1 cellular context compared by ENCODE assay signal in genomic region chr22:40552070-40552469, GRCh38.
TF ChIP-seq lines count a peak whose summit lies in the region.

No MANE protein-coding gene starts in this region.

TF ChIP-seq in K562, 482 proteins besides CTCF, POLR2A, EP300 and RAD21 (continued from another document and continues in another):
- TF ChIP-seq, protein P1, sequence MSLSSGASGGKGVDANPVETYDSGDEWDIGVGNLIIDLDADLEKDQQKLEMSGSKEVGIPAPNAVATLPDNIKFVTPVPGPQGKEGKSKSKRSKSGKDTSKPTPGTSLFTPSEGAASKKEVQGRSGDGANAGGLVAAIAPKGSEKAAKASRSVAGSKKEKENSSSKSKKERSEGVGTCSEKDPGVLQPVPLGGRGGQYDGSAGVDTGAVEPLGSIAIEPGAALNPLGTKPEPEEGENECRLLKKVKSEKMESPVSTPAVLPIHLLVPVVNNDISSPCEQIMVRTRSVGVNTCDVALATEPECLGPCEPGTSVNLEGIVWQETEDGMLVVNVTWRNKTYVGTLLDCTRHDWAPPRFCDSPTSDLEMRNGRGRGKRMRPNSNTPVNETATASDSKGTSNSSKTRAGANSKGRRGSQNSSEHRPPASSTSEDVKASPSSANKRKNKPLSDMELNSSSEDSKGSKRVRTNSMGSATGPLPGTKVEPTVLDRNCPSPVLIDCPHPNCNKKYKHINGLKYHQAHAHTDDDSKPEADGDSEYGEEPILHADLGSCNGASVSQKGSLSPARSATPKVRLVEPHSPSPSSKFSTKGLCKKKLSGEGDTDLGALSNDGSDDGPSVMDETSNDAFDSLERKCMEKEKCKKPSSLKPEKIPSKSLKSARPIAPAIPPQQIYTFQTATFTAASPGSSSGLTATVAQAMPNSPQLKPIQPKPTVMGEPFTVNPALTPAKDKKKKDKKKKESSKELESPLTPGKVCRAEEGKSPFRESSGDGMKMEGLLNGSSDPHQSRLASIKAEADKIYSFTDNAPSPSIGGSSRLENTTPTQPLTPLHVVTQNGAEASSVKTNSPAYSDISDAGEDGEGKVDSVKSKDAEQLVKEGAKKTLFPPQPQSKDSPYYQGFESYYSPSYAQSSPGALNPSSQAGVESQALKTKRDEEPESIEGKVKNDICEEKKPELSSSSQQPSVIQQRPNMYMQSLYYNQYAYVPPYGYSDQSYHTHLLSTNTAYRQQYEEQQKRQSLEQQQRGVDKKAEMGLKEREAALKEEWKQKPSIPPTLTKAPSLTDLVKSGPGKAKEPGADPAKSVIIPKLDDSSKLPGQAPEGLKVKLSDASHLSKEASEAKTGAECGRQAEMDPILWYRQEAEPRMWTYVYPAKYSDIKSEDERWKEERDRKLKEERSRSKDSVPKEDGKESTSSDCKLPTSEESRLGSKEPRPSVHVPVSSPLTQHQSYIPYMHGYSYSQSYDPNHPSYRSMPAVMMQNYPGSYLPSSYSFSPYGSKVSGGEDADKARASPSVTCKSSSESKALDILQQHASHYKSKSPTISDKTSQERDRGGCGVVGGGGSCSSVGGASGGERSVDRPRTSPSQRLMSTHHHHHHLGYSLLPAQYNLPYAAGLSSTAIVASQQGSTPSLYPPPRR (CRISPR knock-in tag; IDR thresholded peaks at IDR 0.05; ENCODE audit: borderline replicate concordance): no peak
- peak; percentile 74 for TF ChIP-seq MYC (IDR thresholded peaks at IDR 0.05; ENCODE audit: low read depth, low read length)
- no peak for TF ChIP-seq MYC (CRISPR knock-in tag; IDR thresholded peaks at IDR 0.05; ENCODE audit: borderline replicate concordance, low read depth)
- no peak for TF ChIP-seq JUN (IDR thresholded peaks at IDR 0.05; ENCODE audit: borderline replicate concordance, low read depth, low read length)
- TF ChIP-seq JUN (CRISPR knock-in tag; IDR thresholded peaks at IDR 0.05; ENCODE audit: borderline replicate concordance): no peak
- peak; percentile 23 for TF ChIP-seq TBP (optimal IDR thresholded peaks at IDR 0.05; ENCODE audit: low read depth, low read length)
- peak; percentile 67; the same call in 1 of the 2 replicates for TF ChIP-seq MYNN (IDR thresholded peaks at IDR 0.05)
- TF ChIP-seq MYNN (CRISPR knock-in tag; IDR thresholded peaks at IDR 0.05): no peak
- TF ChIP-seq ZNF23 (CRISPR knock-in tag; IDR thresholded peaks at IDR 0.05): no peak
- no peak for TF ChIP-seq ZFP30 (CRISPR knock-in tag; IDR thresholded peaks at IDR 0.05; ENCODE audit: borderline replicate concordance)
- no peak for TF ChIP-seq MEF2D (tag; conservative IDR thresholded peaks at IDR 0.05; ENCODE audit: low read depth)
- no peak for TF ChIP-seq DMBX1 (CRISPR knock-in tag; IDR thresholded peaks at IDR 0.05; ENCODE audit: borderline replicate concordance)
- no peak for TF ChIP-seq NFATC3 (IDR thresholded peaks at IDR 0.05)
- peak; percentile 63 to 95; a peak in 3 of 4 replicates for TF ChIP-seq RCOR1 (IDR thresholded peaks at IDR 0.05; ENCODE audit: borderline replicate concordance in 1 of 2, low read depth in 2 of 2, low read length in 2 of 2)
- TF ChIP-seq NEUROD1 (IDR thresholded peaks at IDR 0.05; ENCODE audit: borderline replicate concordance, low read depth, low read length, partially characterized antibody): peak; percentile 47
- TF ChIP-seq E4F1 (CRISPR knock-in tag; IDR thresholded peaks at IDR 0.05; ENCODE audit: borderline replicate concordance): no peak
- TF ChIP-seq CREM (IDR thresholded peaks at IDR 0.05; ENCODE audit: low read depth): peak; percentile 79
- TF ChIP-seq, protein P2, sequence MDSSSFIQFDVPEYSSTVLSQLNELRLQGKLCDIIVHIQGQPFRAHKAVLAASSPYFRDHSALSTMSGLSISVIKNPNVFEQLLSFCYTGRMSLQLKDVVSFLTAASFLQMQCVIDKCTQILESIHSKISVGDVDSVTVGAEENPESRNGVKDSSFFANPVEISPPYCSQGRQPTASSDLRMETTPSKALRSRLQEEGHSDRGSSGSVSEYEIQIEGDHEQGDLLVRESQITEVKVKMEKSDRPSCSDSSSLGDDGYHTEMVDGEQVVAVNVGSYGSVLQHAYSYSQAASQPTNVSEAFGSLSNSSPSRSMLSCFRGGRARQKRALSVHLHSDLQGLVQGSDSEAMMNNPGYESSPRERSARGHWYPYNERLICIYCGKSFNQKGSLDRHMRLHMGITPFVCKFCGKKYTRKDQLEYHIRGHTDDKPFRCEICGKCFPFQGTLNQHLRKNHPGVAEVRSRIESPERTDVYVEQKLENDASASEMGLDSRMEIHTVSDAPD (CRISPR knock-in tag; IDR thresholded peaks at IDR 0.05): no peak
- 0 out of 4 replicates have a peak, but pooled peaks of 1 of the 2 experiments have one; percentile 52 for TF ChIP-seq TRIM24 (IDR thresholded peaks at IDR 0.05)
- no peak for TF ChIP-seq PHB2 (IDR thresholded peaks at IDR 0.05; ENCODE audit: low read depth)
- TF ChIP-seq ZBTB5 (IDR thresholded peaks at IDR 0.05): no peak
- TF ChIP-seq MTA3 (IDR thresholded peaks at IDR 0.05; ENCODE audit: borderline replicate concordance): 0 out of 2 replicates have a peak, but pooled peaks have one; percentile 33
- peak; percentile 79 for TF ChIP-seq CXXC5 (CRISPR knock-in tag; IDR thresholded peaks at IDR 0.05)
- no peak for TF ChIP-seq HNRNPH1 (optimal IDR thresholded peaks at IDR 0.05; ENCODE audit: low read depth, low read length)
- TF ChIP-seq ZNF668 (CRISPR knock-in tag; IDR thresholded peaks at IDR 0.05): no peak
- TF ChIP-seq CTBP1 (IDR thresholded peaks at IDR 0.05; ENCODE audit: borderline replicate concordance): peak; percentile 90
- TF ChIP-seq ZNF707 (CRISPR knock-in tag; conservative IDR thresholded peaks at IDR 0.05): no peak
- no peak for TF ChIP-seq ZZZ3 (IDR thresholded peaks at IDR 0.05)
- TF ChIP-seq KDM4B (IDR thresholded peaks at IDR 0.05; ENCODE audit: borderline replicate concordance in 2 of 2, low read depth in 1 of 2): no peak
- peak; percentile 93 for TF ChIP-seq TCF3 (CRISPR knock-in tag; IDR thresholded peaks at IDR 0.05)
- no peak for TF ChIP-seq ZNF133 (CRISPR knock-in tag; IDR thresholded peaks at IDR 0.05)
- TF ChIP-seq CEBPG (CRISPR knock-in tag; IDR thresholded peaks at IDR 0.05): no peak
- TF ChIP-seq CEBPG (tag; conservative IDR thresholded peaks at IDR 0.05 in 1 of 2, IDR thresholded peaks at IDR 0.05 in 1 of 2): no peak
- peak; percentile 70; the same call in 1 of the 2 replicates for TF ChIP-seq ATF7 (IDR thresholded peaks at IDR 0.05)
- peak; percentile 49; the same call in 1 of the 2 replicates for TF ChIP-seq PML (IDR thresholded peaks at IDR 0.05; ENCODE audit: low read length)
- TF ChIP-seq CREB1 (IDR thresholded peaks at IDR 0.05): 0 out of 2 replicates have a peak, but pooled peaks have one; percentile 38
- TF ChIP-seq CREB1 (CRISPR knock-in tag; IDR thresholded peaks at IDR 0.05): no peak
- no peak for TF ChIP-seq KDM2B (CRISPR knock-in tag; IDR thresholded peaks at IDR 0.05)
- TF ChIP-seq HMGN3 (IDR thresholded peaks at IDR 0.05; ENCODE audit: borderline replicate concordance, extremely low read depth, insufficient read length, low read depth, low read length): no peak
- no peak for TF ChIP-seq HOMEZ (CRISPR knock-in tag; IDR thresholded peaks at IDR 0.05)
- TF ChIP-seq, protein P3, sequence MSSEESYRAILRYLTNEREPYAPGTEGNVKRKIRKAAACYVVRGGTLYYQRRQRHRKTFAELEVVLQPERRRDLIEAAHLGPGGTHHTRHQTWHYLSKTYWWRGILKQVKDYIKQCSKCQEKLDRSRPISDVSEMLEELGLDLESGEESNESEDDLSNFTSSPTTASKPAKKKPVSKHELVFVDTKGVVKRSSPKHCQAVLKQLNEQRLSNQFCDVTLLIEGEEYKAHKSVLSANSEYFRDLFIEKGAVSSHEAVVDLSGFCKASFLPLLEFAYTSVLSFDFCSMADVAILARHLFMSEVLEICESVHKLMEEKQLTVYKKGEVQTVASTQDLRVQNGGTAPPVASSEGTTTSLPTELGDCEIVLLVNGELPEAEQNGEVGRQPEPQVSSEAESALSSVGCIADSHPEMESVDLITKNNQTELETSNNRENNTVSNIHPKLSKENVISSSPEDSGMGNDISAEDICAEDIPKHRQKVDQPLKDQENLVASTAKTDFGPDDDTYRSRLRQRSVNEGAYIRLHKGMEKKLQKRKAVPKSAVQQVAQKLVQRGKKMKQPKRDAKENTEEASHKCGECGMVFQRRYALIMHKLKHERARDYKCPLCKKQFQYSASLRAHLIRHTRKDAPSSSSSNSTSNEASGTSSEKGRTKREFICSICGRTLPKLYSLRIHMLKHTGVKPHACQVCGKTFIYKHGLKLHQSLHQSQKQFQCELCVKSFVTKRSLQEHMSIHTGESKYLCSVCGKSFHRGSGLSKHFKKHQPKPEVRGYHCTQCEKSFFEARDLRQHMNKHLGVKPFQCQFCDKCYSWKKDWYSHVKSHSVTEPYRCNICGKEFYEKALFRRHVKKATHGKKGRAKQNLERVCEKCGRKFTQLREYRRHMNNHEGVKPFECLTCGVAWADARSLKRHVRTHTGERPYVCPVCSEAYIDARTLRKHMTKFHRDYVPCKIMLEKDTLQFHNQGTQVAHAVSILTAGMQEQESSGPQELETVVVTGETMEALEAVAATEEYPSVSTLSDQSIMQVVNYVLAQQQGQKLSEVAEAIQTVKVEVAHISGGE (CRISPR knock-in tag; IDR thresholded peaks at IDR 0.05): no peak
- 0 out of 2 replicates have a peak, but pooled peaks have one; percentile 37 for TF ChIP-seq ZNF395 (CRISPR knock-in tag; IDR thresholded peaks at IDR 0.05)
- TF ChIP-seq TSC22D4 (tag; IDR thresholded peaks at IDR 0.05): no peak
- TF ChIP-seq RUNX1 (IDR thresholded peaks at IDR 0.05; ENCODE audit: low read depth): no peak
- TF ChIP-seq FOXM1 (IDR thresholded peaks at IDR 0.05; ENCODE audit: low read depth): peak; percentile 60; the same call in 1 of the 2 replicates
- TF ChIP-seq FOXM1 (CRISPR knock-in tag; IDR thresholded peaks at IDR 0.05; ENCODE audit: low read depth): no peak
- TF ChIP-seq EZH2 (IDR thresholded peaks at IDR 0.05; ENCODE audit: borderline replicate concordance, low read depth, low read length): no peak
- TF ChIP-seq THRA (IDR thresholded peaks at IDR 0.05): peak; percentile 88
- TF ChIP-seq PCBP1 (IDR thresholded peaks at IDR 0.05; ENCODE audit: low read depth, low read length, poor library complexity, severe bottlenecking): no peak
